In genomic region chr21:33109574-33110339, GRCh38 we compare ENCODE assay signal across 8 cellular contexts. TPM values are rescaled to one million over a fixed set of nuclear protein-coding genes. Genes with fewer than 3 reads are reported as not detected.
DNase-seq lines count a peak whose midpoint lies in the region; ATAC-seq and TF ChIP-seq lines count a peak whose summit lies in the region.

No MANE protein-coding gene starts in this region.

- TF ChIP-seq CTCF in neutrophil (IDR thresholded peaks at IDR 0.05): no peak
- TF ChIP-seq CTCF in GM13976 (IDR thresholded peaks at IDR 0.05; ENCODE audit: borderline replicate concordance, control extremely low read depth, extremely low read depth, insufficient read depth, missing control alignments): no peak

- H3K9me3 ChIP-seq in ES-I3 (ENCODE audit: control insufficient read depth, insufficient read depth, low read length) (no peaks in the 10 kb centered on the region), neutrophil (no peaks in the 10 kb centered on the region)

- no peaks in the 10 kb centered on the region for H3K36me3 Mint-ChIP-seq in activated naive CD8-positive, alpha-beta T cell treated with anti-CD3 and anti-CD28 coated beads, Interleukin-2, amount 10 ng/mL, durations not matched to agents 7 days and 5 days

- peak overlapping the region; percentile 67; the same call in 1 of the 2 replicates for H3K9ac ChIP-seq in ES-I3 (ENCODE audit: low read depth, low read length)

- in situ Hi-C loops in GM13976 (cut with MboI; ENCODE audit: low sequenced_read_pairs, unreplicated experiment): no loop called here

- H3K36me3 ChIP-seq in ES-I3 (ENCODE audit: insufficient read depth, low read length): no peaks in the 10 kb centered on the region
- H3K36me3 ChIP-seq in neutrophil: no peaks in the 10 kb centered on the region

- H3K27me3 Mint-ChIP-seq in activated naive CD8-positive, alpha-beta T cell treated with anti-CD3 and anti-CD28 coated beads, Interleukin-2, amount 10 ng/mL, durations not matched to agents 7 days and 5 days: peaks cover 65% of the 10 kb centered on the region

- H3K4me1 Mint-ChIP-seq in activated naive CD8-positive, alpha-beta T cell treated with anti-CD3 and anti-CD28 coated beads, Interleukin-2, amount 10 ng/mL, durations not matched to agents 7 days and 5 days: peaks cover 5% of the 10 kb centered on the region

- peak; percentile 87 for DNase-seq in NCI-H2171 treated with DMSO at 0.1 percent for 48 hours (lab: John Stamatoyannopoulos, UW)
- peak; percentile 37 for DNase-seq in activated naive CD8-positive, alpha-beta T cell treated with anti-CD3 and anti-CD28 coated beads, Interleukin-2, amount 10 ng/mL, durations not matched to agents 7 days and 5 days
- no peak for DNase-seq in HuH-7 (ENCODE audit: low spot score)
- no peak for DNase-seq in GM13976 (ENCODE audit: low spot score)
- DNase-seq in LoVo (ENCODE audit: low spot score): no peak

- H3K4me1 ChIP-seq in ES-I3 (ENCODE audit: insufficient read depth, low read length) (peaks cover 27% of the 10 kb centered on the region), neutrophil (ENCODE audit: control insufficient read depth in 1 of 2, insufficient read depth in 1 of 2, low read depth in 1 of 2, low read length in 1 of 2) (peaks cover 8 to 11% of the 10 kb centered on the region in 2 experiments)

- POLR2A ChIA-PET in activated naive CD8-positive, alpha-beta T cell treated with anti-CD3 and anti-CD28 coated beads, Interleukin-2, amount 10 ng/mL, durations not matched to agents 7 days and 5 days (lab: Charles Lee): no interaction called here

- H3K4me3 ChIP-seq in neutrophil (ENCODE audit: low read depth in 1 of 2, low read length in 1 of 2): peak overlapping the region; percentile 41 to 51

- H3K4me3 Mint-ChIP-seq in activated naive CD8-positive, alpha-beta T cell treated with anti-CD3 and anti-CD28 coated beads, Interleukin-2, amount 10 ng/mL, durations not matched to agents 7 days and 5 days: peak overlapping the region; percentile 64

- H3K27ac Mint-ChIP-seq in activated naive CD8-positive, alpha-beta T cell treated with anti-CD3 and anti-CD28 coated beads, Interleukin-2, amount 10 ng/mL, durations not matched to agents 7 days and 5 days: no peak overlapping the region

- H3K9me3 Mint-ChIP-seq in activated naive CD8-positive, alpha-beta T cell treated with anti-CD3 and anti-CD28 coated beads, Interleukin-2, amount 10 ng/mL, durations not matched to agents 7 days and 5 days: no peaks in the 10 kb centered on the region

- no peak overlapping the region for H3K27ac ChIP-seq in neutrophil

- H3K27me3 ChIP-seq in neutrophil: peaks cover 63% of the 10 kb centered on the region

- peak; percentile 68 for ATAC-seq in activated naive CD8-positive, alpha-beta T cell treated with anti-CD3 and anti-CD28 coated beads, Interleukin-2, amount 10 ng/mL, durations not matched to agents 7 days and 5 days (ENCODE audit: low read depth)
- no peak for ATAC-seq in GM19395 (IDR thresholded peaks at IDR 0.05; ENCODE audit: unreplicated experiment)

RNA-seq across cellular contexts. Expression of gene OLIG1, which starts 39.8 kb away (rescaled TPM):
- total RNA-seq in activated naive CD8-positive, alpha-beta T cell treated with anti-CD3 and anti-CD28 coated beads, Interleukin-2, amount 10 ng/mL, durations not matched to agents 7 days and 5 days: not detected

Comparison
In these comparisons a context has a peak if more than half of its experiments do, and no peak if none do; other contexts are left out.
1. DNase-seq: peak in NCI-H2171 treated with DMSO at 0.1 percent for 48 hours (single experiment) and activated naive CD8-positive, alpha-beta T cell treated with anti-CD3 and anti-CD28 coated beads, Interleukin-2, amount 10 ng/mL, durations not matched to agents 7 days and 5 days (single experiment); none in HuH-7 (single experiment), GM13976 (single experiment) and LoVo (single experiment).